ENCODE assay signal across 9 cellular contexts in the genomic region with DNA sequence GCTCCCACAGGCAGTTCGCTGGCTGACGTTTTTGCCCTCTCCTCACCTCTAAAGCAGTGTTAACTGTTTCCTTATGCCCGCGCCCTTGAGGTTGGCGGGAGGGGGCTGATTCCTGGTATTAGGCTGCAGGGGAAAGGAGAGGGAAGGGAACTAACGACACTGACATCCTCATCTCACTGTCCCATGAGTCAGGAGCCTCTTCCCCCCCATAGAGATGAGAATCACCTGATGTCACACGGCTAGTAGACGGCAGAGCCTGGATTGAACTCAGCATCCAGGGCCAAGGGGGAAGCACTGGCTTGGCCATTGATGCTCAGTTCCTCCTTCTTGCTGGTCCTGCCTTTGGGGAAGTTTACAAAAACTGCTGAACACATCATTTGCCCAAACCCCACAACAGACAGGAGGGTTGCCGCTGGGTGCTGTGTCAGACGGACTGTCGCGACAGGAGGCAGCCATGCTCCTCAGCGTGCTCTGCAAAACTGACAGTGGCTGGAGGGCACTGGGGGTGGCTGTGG. TPM values are rescaled to one million over a fixed set of nuclear protein-coding genes. Genes with fewer than 3 reads are reported as not detected.
DNase-seq lines count a peak whose midpoint lies in the region; ATAC-seq, FAIRE-seq and TF ChIP-seq lines count a peak whose summit lies in the region.
"Had no signal": no experiment of that assay in that cellular context is flagged by ENCODE, and none has a peak within 500 bp of the region (broad histone marks: within the 10 kb centered on the region; RNA-seq: fewer than 3 reads in every experiment).

No MANE protein-coding gene starts in this region.

- no peak overlapping the region for H2AFZ ChIP-seq in endothelial cell of umbilical vein (ENCODE audit: low read depth, low read length)

- peak; percentile 96 for DNase-seq in CD14-positive monocyte (ENCODE audit: low spot score)
- DNase-seq in NT2/D1 (ENCODE audit: low read depth, low spot score) = no peak
- DNase-seq in endothelial cell of umbilical vein (ENCODE audit: low read depth, low spot score) = no peak
- DNase-seq in naive thymus-derived CD4-positive, alpha-beta T cell = no peak
- DNase-seq in stimulated activated naive CD4-positive, alpha-beta T cell treated with Interleukin-2 at 50 U/mL for 16 hours (lab: John Stamatoyannopoulos, UW) = no peak
- no peak for DNase-seq in natural killer cell treated with Interleukin-12 subunit alpha and Interleukin-12 subunit beta and Interleukin-15 and Interleukin-18, amount 100 ng/mL, for 72 hours (ENCODE audit: low spot score)
- DNase-seq: activated CD4-positive, alpha-beta T cell treated with anti-CD3 and anti-CD28 coated beads, Interleukin-2, amount 50 U/mL, for 4 hours had no signal

- H3K4me2 ChIP-seq in endothelial cell of umbilical vein (ENCODE audit: insufficient read depth, low read length) = no peak overlapping the region

- BruUV-seq in endothelial cell of umbilical vein (replicated peaks; lab: Mats Ljungman, UMichigan) = no TSS peak

- H3K4me3 Mint-ChIP-seq in CD14-positive monocyte = peak overlapping the region; percentile 50 to 64
- no peak overlapping the region for H3K4me3 Mint-ChIP-seq in naive thymus-derived CD4-positive, alpha-beta T cell
- H3K4me3 Mint-ChIP-seq in natural killer cell treated with Interleukin-12 subunit alpha and Interleukin-12 subunit beta and Interleukin-15 and Interleukin-18, amount 100 ng/mL, for 72 hours = no peak overlapping the region

- peak; percentile 28 for FAIRE-seq in endothelial cell of umbilical vein (lab: Jason Lieb, UNC)

- POLR2A ChIA-PET in endothelial cell of umbilical vein (lab: Charles Lee) = no interaction called here
- POLR2A ChIA-PET in naive thymus-derived CD4-positive, alpha-beta T cell (lab: Charles Lee) = no interaction called here

- peak; percentile 54 for ATAC-seq in naive thymus-derived CD4-positive, alpha-beta T cell
- no peak for ATAC-seq in HG02840 (IDR thresholded peaks at IDR 0.05; ENCODE audit: low FRiP score, unreplicated experiment)
- ATAC-seq in HG03442 (IDR thresholded peaks at IDR 0.05; ENCODE audit: unreplicated experiment) = no peak
- no peak for ATAC-seq in natural killer cell treated with Interleukin-12 subunit alpha and Interleukin-12 subunit beta and Interleukin-15 and Interleukin-18, amount 100 ng/mL, for 72 hours

- peaks cover 0 to 4% (median 0%) of the 10 kb centered on the region in 3 donors for H3K27me3 Mint-ChIP-seq in CD14-positive monocyte (ENCODE audit: low read depth in 3 of 3)
- no peaks in the 10 kb centered on the region for H3K27me3 Mint-ChIP-seq in naive thymus-derived CD4-positive, alpha-beta T cell
- no peaks in the 10 kb centered on the region for H3K27me3 Mint-ChIP-seq in natural killer cell treated with Interleukin-12 subunit alpha and Interleukin-12 subunit beta and Interleukin-15 and Interleukin-18, amount 100 ng/mL, for 72 hours

- intact Hi-C loops in CD14-positive monocyte (cut with micrococcal nuclease) (loop anchor here in 1 of 2 donors (5.0 kb wide), 1 partner anchor 171 kb away; a partner anchor contains a TSS), endothelial cell of umbilical vein (cut with micrococcal nuclease) (no loop called here)
- intact Hi-C loops in naive thymus-derived CD4-positive, alpha-beta T cell (cut with micrococcal nuclease) = no loop called here

- H3K4me1 Mint-ChIP-seq in CD14-positive monocyte = peaks cover 75% of the 10 kb centered on the region
- H3K4me1 Mint-ChIP-seq in naive thymus-derived CD4-positive, alpha-beta T cell = peaks cover 27 to 45% (median 40%) of the 10 kb centered on the region in 7 donors
- peaks cover 15 to 36% of the 10 kb centered on the region in 2 donors for H3K4me1 Mint-ChIP-seq in natural killer cell treated with Interleukin-12 subunit alpha and Interleukin-12 subunit beta and Interleukin-15 and Interleukin-18, amount 100 ng/mL, for 72 hours (ENCODE audit: low read depth in 2 of 2)

- H3K36me3 Mint-ChIP-seq in CD14-positive monocyte = peaks cover 22 to 42% of the 10 kb centered on the region in 2 donors
- peaks cover 0 to 5% (median 0%) of the 10 kb centered on the region in 5 donors for H3K36me3 Mint-ChIP-seq in naive thymus-derived CD4-positive, alpha-beta T cell
- H3K36me3 Mint-ChIP-seq in natural killer cell treated with Interleukin-12 subunit alpha and Interleukin-12 subunit beta and Interleukin-15 and Interleukin-18, amount 100 ng/mL, for 72 hours = no peaks in the 10 kb centered on the region

- peaks cover 17% of the 10 kb centered on the region for H3K36me3 ChIP-seq in NT2/D1 (ENCODE audit: insufficient read depth, insufficient read length, low read length)
- peaks cover 0 to 8% of the 10 kb centered on the region in 2 experiments for H3K36me3 ChIP-seq in endothelial cell of umbilical vein (ENCODE audit: control insufficient read depth in 2 of 2, extremely low read depth in 1 of 2, insufficient read depth in 2 of 2, low read length in 2 of 2)
- H3K36me3 ChIP-seq in naive thymus-derived CD4-positive, alpha-beta T cell (ENCODE audit: control insufficient read depth in 2 of 3, insufficient read depth in 3 of 3, low read length in 3 of 3) = peaks cover 0 to 19% (median 0%) of the 10 kb centered on the region in 3 experiments

- H4K20me1 ChIP-seq in endothelial cell of umbilical vein (replicated peaks; ENCODE audit: control insufficient read depth, extremely low read depth, insufficient read depth, low read length) = no peaks in the 10 kb centered on the region

- dilution Hi-C loops in endothelial cell of umbilical vein (cut with MboI; ENCODE audit: extremely low pct_ligation_motif_present, low sequenced_read_pairs) = no loop called here

- H3K9me3 Mint-ChIP-seq in CD14-positive monocyte = no peaks in the 10 kb centered on the region
- H3K9me3 Mint-ChIP-seq in naive thymus-derived CD4-positive, alpha-beta T cell = no peaks in the 10 kb centered on the region
- no peaks in the 10 kb centered on the region for H3K9me3 Mint-ChIP-seq in natural killer cell treated with Interleukin-12 subunit alpha and Interleukin-12 subunit beta and Interleukin-15 and Interleukin-18, amount 100 ng/mL, for 72 hours

- peak overlapping the region; percentile 95 to 99 (median 97) for H3K27ac Mint-ChIP-seq in CD14-positive monocyte
- peak overlapping the region in 8 of 9 donors; percentile 21 to 83 (median 60) for H3K27ac Mint-ChIP-seq in naive thymus-derived CD4-positive, alpha-beta T cell
- peak overlapping the region in 1 of 2 donors; percentile 43 for H3K27ac Mint-ChIP-seq in natural killer cell treated with Interleukin-12 subunit alpha and Interleukin-12 subunit beta and Interleukin-15 and Interleukin-18, amount 100 ng/mL, for 72 hours

- CTCF ChIA-PET in endothelial cell of umbilical vein (lab: Charles Lee) = no interaction called here
- CTCF ChIA-PET in naive thymus-derived CD4-positive, alpha-beta T cell (lab: Charles Lee) = interaction anchor here (1.0 kb wide), 1 partner anchor 29 kb away, joined by 8 read pairs; no protein-coding TSS in a partner anchor

- H3K9me3 ChIP-seq in NT2/D1 (ENCODE audit: insufficient read depth, low read length) (peaks cover 3% of the 10 kb centered on the region; the same call in 1 of the 2 replicates), endothelial cell of umbilical vein (replicated peaks; ENCODE audit: control insufficient read depth, insufficient read depth, low read length) (no peaks in the 10 kb centered on the region)
- no peaks in the 10 kb centered on the region for H3K9me3 ChIP-seq in naive thymus-derived CD4-positive, alpha-beta T cell (ENCODE audit: control insufficient read depth in 2 of 3, low read length in 3 of 3)

- peaks cover 35% of the 10 kb centered on the region for H3K4me1 ChIP-seq in NT2/D1 (ENCODE audit: insufficient read depth, insufficient read length)
- peaks cover 28% of the 10 kb centered on the region for H3K4me1 ChIP-seq in endothelial cell of umbilical vein (ENCODE audit: control insufficient read depth, extremely low read depth, insufficient read depth, low read length)
- peaks cover 15 to 33% of the 10 kb centered on the region in 2 donors for H3K4me1 ChIP-seq in naive thymus-derived CD4-positive, alpha-beta T cell (ENCODE audit: control insufficient read depth in 2 of 2, insufficient read depth in 2 of 2, low read length in 2 of 2)

- no peak for TF ChIP-seq CTCF in CD14-positive monocyte (IDR thresholded peaks at IDR 0.05)
- TF ChIP-seq CTCF in endothelial cell of umbilical vein (IDR thresholded peaks at IDR 0.05; ENCODE audit: extremely low read depth in 1 of 2, insufficient read depth in 1 of 2, low read depth in 1 of 2, low read length in 2 of 2) = no peak

- peaks cover 7% of the 10 kb centered on the region for H3K79me2 ChIP-seq in endothelial cell of umbilical vein (ENCODE audit: control insufficient read depth, insufficient read depth, low read length)

- H3K4me3 ChIP-seq in NT2/D1 (ENCODE audit: insufficient read length, low read depth) = no peak overlapping the region
- no peak overlapping the region for H3K4me3 ChIP-seq in endothelial cell of umbilical vein (replicated peaks in 1 of 3; ENCODE audit: insufficient read depth in 1 of 3, low read depth in 1 of 3, low read length in 3 of 3)
- H3K4me3 ChIP-seq in naive thymus-derived CD4-positive, alpha-beta T cell (ENCODE audit: low read length) = no peak overlapping the region

- peak overlapping the region; percentile 47 for H3K9ac ChIP-seq in NT2/D1 (ENCODE audit: insufficient read length, low read depth)
- H3K9ac ChIP-seq in endothelial cell of umbilical vein (replicated peaks; ENCODE audit: extremely low read depth, insufficient read depth, low read length) = no peak overlapping the region

- TF ChIP-seq POLR2A in endothelial cell of umbilical vein (IDR thresholded peaks at IDR 0.05; ENCODE audit: low read depth, low read length) = no peak

- H3K9me1 ChIP-seq in endothelial cell of umbilical vein (replicated peaks; ENCODE audit: control insufficient read depth, extremely low read depth, insufficient read depth, low read length) = no peaks in the 10 kb centered on the region

- no peaks in the 10 kb centered on the region for H3K27me3 ChIP-seq in NT2/D1 (ENCODE audit: insufficient read depth, insufficient read length)
- H3K27me3 ChIP-seq in endothelial cell of umbilical vein (ENCODE audit: control insufficient read depth in 2 of 2, insufficient read depth in 2 of 2, low read length in 2 of 2) = no peaks in the 10 kb centered on the region
- no peaks in the 10 kb centered on the region for H3K27me3 ChIP-seq in naive thymus-derived CD4-positive, alpha-beta T cell (ENCODE audit: control insufficient read depth in 2 of 2, insufficient read depth in 2 of 2, low read length in 2 of 2)

- peak overlapping the region; percentile 79 for H3K27ac ChIP-seq in endothelial cell of umbilical vein (ENCODE audit: insufficient read depth, low read depth, low read length)
- no peak overlapping the region for H3K27ac ChIP-seq in naive thymus-derived CD4-positive, alpha-beta T cell (ENCODE audit: low read depth, low read length)

RNA-seq across cellular contexts. Expression of a gene that starts 38.5 kb away (rescaled TPM):
- polyA plus RNA-seq in CD14-positive monocyte (100 to 1,000 TPM in 1 of 2 donors, 10 to 100 TPM in 1; 82.2 to 115 TPM), endothelial cell of umbilical vein (123 and 137 TPM in 2 replicates)
- total RNA-seq in endothelial cell of umbilical vein = 127 and 133 TPM in 2 replicates
- polyA plus RNA-seq in endothelial cell of umbilical vein (2011; cell fraction: cytosol; rRNA removed) = 123 and 138 TPM in 2 replicates
- 64.9 and 74.7 TPM in 2 replicates for polyA plus RNA-seq in endothelial cell of umbilical vein (2011; cell fraction: nucleus; rRNA removed)
- 89.9 and 111 TPM in 2 replicates for polyA plus RNA-seq in endothelial cell of umbilical vein (2012)
- 127 and 130 TPM in 2 replicates for polyA minus RNA-seq in endothelial cell of umbilical vein
- 16.5 TPM for polyA minus RNA-seq in endothelial cell of umbilical vein (2011; cell fraction: cytosol; rRNA and poly(A)+ RNA removed)
- 19.8 and 20.1 TPM in 2 replicates for polyA minus RNA-seq in endothelial cell of umbilical vein (2011; cell fraction: nucleus; rRNA and poly(A)+ RNA removed)
- 100 to 1,000 TPM in 1 of 5 experiments, 10 to 100 TPM in 4; 32.4 to 230 (median 33.7) TPM for total RNA-seq in naive thymus-derived CD4-positive, alpha-beta T cell
- 10 to 100 TPM; 76.0 to 91.3 TPM for polyA plus RNA-seq in naive thymus-derived CD4-positive, alpha-beta T cell
- 10 to 100 TPM; 94.3 to 96.4 TPM for total RNA-seq in natural killer cell treated with Interleukin-12 subunit alpha and Interleukin-12 subunit beta and Interleukin-15 and Interleukin-18, amount 100 ng/mL, for 72 hours

Comparison
In these comparisons a context has a peak if more than half of its experiments do, and no peak if none do; other contexts are left out.
1. H3K4me3 Mint-ChIP-seq: peak in CD14-positive monocyte (2 of 2); none in naive thymus-derived CD4-positive, alpha-beta T cell (0 of 10) and natural killer cell treated with Interleukin-12 subunit alpha and Interleukin-12 subunit beta and Interleukin-15 and Interleukin-18, amount 100 ng/mL, for 72 hours (single experiment).